ENCODE assay signal across 6 cellular contexts in the genomic region with DNA sequence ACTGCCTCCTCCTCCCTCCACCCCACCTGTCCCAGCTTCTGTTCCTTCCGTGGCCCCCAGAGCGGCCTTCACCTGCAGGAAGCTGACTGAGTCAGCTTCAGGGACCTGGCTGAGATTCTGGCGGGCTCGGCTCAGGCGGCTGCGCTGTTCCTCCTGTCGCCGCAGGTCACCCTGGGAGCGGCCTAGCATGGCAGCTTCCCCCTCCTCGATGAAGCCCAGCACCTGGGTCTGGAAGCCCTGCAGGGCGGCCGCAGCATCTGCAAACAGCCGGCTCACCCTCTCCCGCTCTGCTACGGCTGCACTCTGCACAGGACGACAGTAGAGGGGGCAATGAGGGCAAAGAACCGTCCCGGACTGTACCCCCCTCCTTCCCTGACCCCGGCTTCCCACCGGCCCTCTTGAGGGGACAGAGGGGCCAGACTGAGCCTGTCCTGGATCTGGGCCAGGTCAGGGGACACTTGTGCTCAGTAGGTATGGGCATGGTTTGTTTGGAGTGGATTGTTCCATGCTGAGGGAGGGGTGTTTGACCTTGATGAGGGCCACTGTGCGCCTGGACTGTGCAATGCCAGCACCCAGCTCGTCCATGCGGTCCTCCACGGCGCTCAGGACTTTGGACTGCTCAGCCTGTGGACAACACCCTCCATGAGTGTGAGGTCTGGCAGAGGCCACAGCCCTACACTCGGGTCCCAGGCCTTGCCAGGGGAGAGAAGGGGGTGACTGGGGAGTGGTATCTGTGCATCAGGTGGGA. TPM values are rescaled to one million over a fixed set of nuclear protein-coding genes. Genes with fewer than 3 reads are reported as not detected.
A peak's percentile ranks its signal among the peaks of the same experiment; 100 is the strongest.
DNase-seq lines count a peak whose midpoint lies in the region; ATAC-seq and TF ChIP-seq lines count a peak whose summit lies in the region.

No MANE protein-coding gene starts in this region.

- peaks cover 0 to 27% (median 22%) of the 10 kb centered on the region in 9 donors for H3K36me3 ChIP-seq in heart left ventricle

- 26 to 36% (median 30%) methylated on average over 17 to 26 of the region's 26 CpGs for WGBS in heart left ventricle, 4 donors

- peak overlapping the region; percentile 64 to 96 (median 78) for H3K4me3 ChIP-seq in heart left ventricle

- TF ChIP-seq POLR2A in heart left ventricle (IDR thresholded peaks at IDR 0.05): no peak

- peak overlapping the region; percentile 92 for H3K27ac Mint-ChIP-seq in activated CD8-positive, alpha-beta T cell treated with anti-CD3 and anti-CD28 coated beads, Interleukin-2, amount 10 ng/mL, durations not matched to agents 7 days and 5 days

- ATAC-seq in activated CD8-positive, alpha-beta T cell treated with anti-CD3 and anti-CD28 coated beads, Interleukin-2, amount 10 ng/mL, durations not matched to agents 7 days and 5 days: peak; percentile 64
- ATAC-seq in heart left ventricle: peak; percentile 0 to 14 (median 2)
- ATAC-seq in esophagus mucosa: no peak

- no peaks in the 10 kb centered on the region for H3K27me3 ChIP-seq in heart left ventricle

- H3K27ac ChIP-seq in heart left ventricle: peak overlapping the region; percentile 91 to 99 (median 96)

- intact Hi-C loops in heart left ventricle (cut with DNase I): loop anchor here in 5 of 10 donors (1.0 to 10.0 kb wide), 4 partner anchors 22 to 102 kb away; partner anchors contain the start of gene WBP2 (in 1 of the 5)

- peaks cover 17 to 70% (median 51%) of the 10 kb centered on the region in 12 donors for H3K4me1 ChIP-seq in heart left ventricle

- H3K4me1 Mint-ChIP-seq in activated CD8-positive, alpha-beta T cell treated with anti-CD3 and anti-CD28 coated beads, Interleukin-2, amount 10 ng/mL, durations not matched to agents 7 days and 5 days (ENCODE audit: low read depth): peaks cover 49% of the 10 kb centered on the region

- peaks cover 26% of the 10 kb centered on the region for H3K36me3 Mint-ChIP-seq in activated CD8-positive, alpha-beta T cell treated with anti-CD3 and anti-CD28 coated beads, Interleukin-2, amount 10 ng/mL, durations not matched to agents 7 days and 5 days (ENCODE audit: low read depth)

- peaks cover 4% of the 10 kb centered on the region for H3K27me3 Mint-ChIP-seq in activated CD8-positive, alpha-beta T cell treated with anti-CD3 and anti-CD28 coated beads, Interleukin-2, amount 10 ng/mL, durations not matched to agents 7 days and 5 days (ENCODE audit: low read depth)

- peak in 4 of 12 donors; percentile 7 to 11 (median 10) for TF ChIP-seq CTCF in heart left ventricle (IDR thresholded peaks at IDR 0.05)

- DNase-seq in HT-29 (ENCODE audit: low spot score) (peak; percentile 88), heart left ventricle (peak in 4 of 5 donors; percentile 58 to 75 (median 68)), GM03348 (ENCODE audit: low spot score) (no peak)
- DNase-seq in activated CD8-positive, alpha-beta T cell treated with anti-CD3 and anti-CD28 coated beads, Interleukin-2, amount 10 ng/mL, durations not matched to agents 7 days and 5 days: peak; percentile 91
- DNase-seq in stimulated activated CD8-positive, alpha-beta memory T cell treated with anti-CD3 and anti-CD28 coated beads, Interleukin-2, amount 100 ng/mL, for 1 hour (ENCODE audit: low read depth in 2 of 2): peak; percentile 43 to 58

- no peaks in the 10 kb centered on the region for H3K9me3 ChIP-seq in heart left ventricle

- H3K4me3 Mint-ChIP-seq in activated CD8-positive, alpha-beta T cell treated with anti-CD3 and anti-CD28 coated beads, Interleukin-2, amount 10 ng/mL, durations not matched to agents 7 days and 5 days: peak overlapping the region; percentile 91

- POLR2A ChIA-PET in activated CD8-positive, alpha-beta T cell treated with anti-CD3 and anti-CD28 coated beads, Interleukin-2, amount 10 ng/mL, durations not matched to agents 7 days and 5 days (lab: Charles Lee): interaction anchor here (0.6 to 3.9 kb wide), 19 partner anchors 9 to 194 kb away, joined by 3 to 23 read pairs (median 4); partner anchors contain the start of genes ACOX1, TEN1, TRIM65 and UNK

- H3K9me3 Mint-ChIP-seq in activated CD8-positive, alpha-beta T cell treated with anti-CD3 and anti-CD28 coated beads, Interleukin-2, amount 10 ng/mL, durations not matched to agents 7 days and 5 days (ENCODE audit: insufficient read depth): no peaks in the 10 kb centered on the region

- CTCF ChIA-PET in activated CD8-positive, alpha-beta T cell treated with anti-CD3 and anti-CD28 coated beads, Interleukin-2, amount 10 ng/mL, durations not matched to agents 7 days and 5 days (lab: Charles Lee): interaction anchor here (0.8 to 14.5 kb wide), 14 partner anchors 13 to 124 kb away, joined by 3 to 307 read pairs (median 8); partner anchors contain the start of genes CDK3, GALK1, MRPL38 and TRIM65

RNA-seq across cellular contexts. Expression of gene TRIM47, which starts 2.0 kb away (rescaled TPM):
- 65.7 and 69.5 TPM in 2 replicates for total RNA-seq in HT-29 (2014; rRNA removed; shearing (Covaris generic))
- 10 to 100 TPM; 31.4 to 36.8 TPM for total RNA-seq in activated CD8-positive, alpha-beta T cell treated with anti-CD3 and anti-CD28 coated beads, Interleukin-2, amount 10 ng/mL, durations not matched to agents 7 days and 5 days
- total RNA-seq in heart left ventricle (10 to 100 TPM; 20.3 to 53.4 (median 31.8) TPM), esophagus mucosa (23.4 TPM)
- polyA plus RNA-seq in heart left ventricle: 10 to 100 TPM; 20.1 to 23.3 TPM

RNA-seq across cellular contexts. Expression of gene TRIM65, which starts 20.4 kb away (rescaled TPM):
- total RNA-seq in HT-29 (2014; rRNA removed; shearing (Covaris generic)): 20.2 and 29.2 TPM in 2 replicates
- 10 to 100 TPM; 35.8 to 37.3 TPM for total RNA-seq in activated CD8-positive, alpha-beta T cell treated with anti-CD3 and anti-CD28 coated beads, Interleukin-2, amount 10 ng/mL, durations not matched to agents 7 days and 5 days
- total RNA-seq in heart left ventricle: 10 to 100 TPM in 3 of 9 donors, 1 to 10 TPM in 6; 6.8 to 16.1 (median 9.5) TPM
- polyA plus RNA-seq in heart left ventricle: 10 to 100 TPM in 1 of 2 donors, 1 to 10 TPM in 1; 7.5 to 10.5 TPM
- 10.6 TPM for total RNA-seq in esophagus mucosa

RNA-seq across cellular contexts. Expression of gene WBP2, which starts 21.2 kb away (rescaled TPM):
- 26.8 and 30.9 TPM in 2 replicates for total RNA-seq in HT-29 (2014; rRNA removed; shearing (Covaris generic))
- 10 to 100 TPM; 64.3 to 68.6 TPM for total RNA-seq in activated CD8-positive, alpha-beta T cell treated with anti-CD3 and anti-CD28 coated beads, Interleukin-2, amount 10 ng/mL, durations not matched to agents 7 days and 5 days
- total RNA-seq in heart left ventricle: 100 to 1,000 TPM; 134 to 311 (median 158) TPM
- 100 to 1,000 TPM; 128 to 217 TPM for polyA plus RNA-seq in heart left ventricle
- 57.5 TPM for total RNA-seq in esophagus mucosa

RNA-seq across cellular contexts. Expression of gene MRPL38, which starts 28.3 kb away (rescaled TPM):
- 85.7 and 92.3 TPM in 2 replicates for total RNA-seq in HT-29 (2014; rRNA removed; shearing (Covaris generic))
- total RNA-seq in activated CD8-positive, alpha-beta T cell treated with anti-CD3 and anti-CD28 coated beads, Interleukin-2, amount 10 ng/mL, durations not matched to agents 7 days and 5 days: 100 to 1,000 TPM in 1 of 2 experiments, 10 to 100 TPM in 1; 89.0 to 113 TPM
- 100 to 1,000 TPM in 5 of 9 donors, 10 to 100 TPM in 4; 54.8 to 126 (median 106) TPM for total RNA-seq in heart left ventricle
- 100 to 1,000 TPM in 1 of 2 donors, 10 to 100 TPM in 1; 79.7 to 111 TPM for polyA plus RNA-seq in heart left ventricle
- 81.8 TPM for total RNA-seq in esophagus mucosa

RNA-seq across cellular contexts. Expression of gene UNC13D, which starts 32.2 kb away (rescaled TPM):
- total RNA-seq in HT-29 (2014; rRNA removed; shearing (Covaris generic)): 37.5 and 43.5 TPM in 2 replicates
- total RNA-seq in activated CD8-positive, alpha-beta T cell treated with anti-CD3 and anti-CD28 coated beads, Interleukin-2, amount 10 ng/mL, durations not matched to agents 7 days and 5 days: 100 to 1,000 TPM; 234 to 249 TPM
- total RNA-seq in heart left ventricle (10 to 100 TPM in 2 of 9 donors, 1 to 10 TPM in 7; 2.1 to 28.5 (median 6.0) TPM), esophagus mucosa (26.0 TPM)
- 1 to 10 TPM; 4.5 to 5.8 TPM for polyA plus RNA-seq in heart left ventricle
